Comparison of ENCODE assay signal across 12 cellular contexts in genomic region chr9:113632776-113633590, GRCh38.
DNase-seq lines count a peak whose midpoint lies in the region; ATAC-seq and TF ChIP-seq lines count a peak whose summit lies in the region.
"Had no signal": no experiment of that assay in that cellular context is flagged by ENCODE, and none has a peak within 500 bp of the region (broad histone marks: within the 10 kb centered on the region; RNA-seq: fewer than 3 reads in every experiment).

No MANE protein-coding gene starts in this region.

- peaks cover 3% of the 10 kb centered on the region for H3K27me3 Mint-ChIP-seq in chondrocyte (ENCODE audit: low read depth)
- peaks cover 0 to 27% (median 4%) of the 10 kb centered on the region in 5 donors for H3K27me3 Mint-ChIP-seq in naive thymus-derived CD4-positive, alpha-beta T cell

- no peaks in the 10 kb centered on the region for H3K27me3 ChIP-seq in naive thymus-derived CD4-positive, alpha-beta T cell (ENCODE audit: control insufficient read depth in 2 of 2, insufficient read depth in 2 of 2, low read length in 2 of 2)

- no peak overlapping the region for H3K27ac ChIP-seq in naive thymus-derived CD4-positive, alpha-beta T cell (ENCODE audit: low read depth, low read length)

- H3K27ac Mint-ChIP-seq in chondrocyte (ENCODE audit: unreplicated experiment) = peak overlapping the region; percentile 92
- no peak overlapping the region for H3K27ac Mint-ChIP-seq in naive thymus-derived CD4-positive, alpha-beta T cell

- ATAC-seq in naive thymus-derived CD4-positive, alpha-beta T cell = peak; percentile 26
- ATAC-seq in HG03196 (IDR thresholded peaks at IDR 0.05; ENCODE audit: unreplicated experiment) = no peak

- no peaks in the 10 kb centered on the region for H3K36me3 ChIP-seq in naive thymus-derived CD4-positive, alpha-beta T cell (ENCODE audit: control insufficient read depth in 2 of 3, insufficient read depth in 3 of 3, low read length in 3 of 3)

- CTCF ChIA-PET in naive thymus-derived CD4-positive, alpha-beta T cell (lab: Charles Lee) = interaction anchor here (0.6 kb wide), 1 partner anchor 40 kb away, joined by 8 read pairs; no protein-coding TSS in a partner anchor

- no peaks in the 10 kb centered on the region for H3K9me3 ChIP-seq in naive thymus-derived CD4-positive, alpha-beta T cell (ENCODE audit: control insufficient read depth in 2 of 3, low read length in 3 of 3)

- POLR2A ChIA-PET in naive thymus-derived CD4-positive, alpha-beta T cell (lab: Charles Lee) = no interaction called here

- H3K4me3 ChIP-seq in naive thymus-derived CD4-positive, alpha-beta T cell (ENCODE audit: low read length) = no peak overlapping the region

- no peak for TF ChIP-seq CTCF in chondrocyte (IDR thresholded peaks at IDR 0.05)

- intact Hi-C loops in naive thymus-derived CD4-positive, alpha-beta T cell (cut with micrococcal nuclease) = no loop called here

- DNase-seq in CD1c-positive myeloid dendritic cell (ENCODE audit: extremely low spot score) (peak; percentile 44), HT1080 (ENCODE audit: low read depth) (peak; percentile 57), chondrocyte (ENCODE audit: low spot score) (peak; percentile 46), NCI-H2227 treated with DMSO at 0.1 percent for 48 hours (lab: John Stamatoyannopoulos, UW) (no peak), superior temporal gyrus (ENCODE audit: extremely low spot score) (no peak), H4 (ENCODE audit: low spot score) (no peak)
- DNase-seq in naive thymus-derived CD4-positive, alpha-beta T cell = no peak
- DNase-seq: anterior cingulate cortex, NCI-H187 treated with DMSO at 0.1 percent for 48 hours, T-helper 1 cell had no signal

- H3K4me1 Mint-ChIP-seq in chondrocyte (ENCODE audit: low read depth) = peaks cover 51% of the 10 kb centered on the region
- H3K4me1 Mint-ChIP-seq in naive thymus-derived CD4-positive, alpha-beta T cell = peaks cover 0 to 5% (median 0%) of the 10 kb centered on the region in 7 donors

- H3K4me3 Mint-ChIP-seq in chondrocyte (ENCODE audit: unreplicated experiment) = no peak overlapping the region
- H3K4me3 Mint-ChIP-seq in naive thymus-derived CD4-positive, alpha-beta T cell = no peak overlapping the region
- H3K4me3 Mint-ChIP-seq: neural crest cell had no signal

- H3K9me3 Mint-ChIP-seq in chondrocyte (ENCODE audit: low read depth) = no peaks in the 10 kb centered on the region
- peaks cover 0 to 3% (median 0%) of the 10 kb centered on the region in 11 donors for H3K9me3 Mint-ChIP-seq in naive thymus-derived CD4-positive, alpha-beta T cell
- H3K9me3 Mint-ChIP-seq: neural crest cell had no signal

- no peaks in the 10 kb centered on the region for H3K36me3 Mint-ChIP-seq in chondrocyte (ENCODE audit: low read depth)
- no peaks in the 10 kb centered on the region for H3K36me3 Mint-ChIP-seq in naive thymus-derived CD4-positive, alpha-beta T cell

- no peaks in the 10 kb centered on the region for H3K4me1 ChIP-seq in naive thymus-derived CD4-positive, alpha-beta T cell (ENCODE audit: control insufficient read depth in 2 of 2, insufficient read depth in 2 of 2, low read length in 2 of 2)

Comparison
In these comparisons a context has a peak if more than half of its experiments do, and no peak if none do; other contexts are left out.
1. DNase-seq: peak in CD1c-positive myeloid dendritic cell (single experiment), HT1080 (single experiment) and chondrocyte (single experiment); none in naive thymus-derived CD4-positive, alpha-beta T cell (0 of 9), NCI-H2227 treated with DMSO at 0.1 percent for 48 hours (single experiment), superior temporal gyrus (single experiment) and H4 (single experiment).